8 cellular contexts compared by ENCODE assay signal in genomic region chr17:40139566-40140058, GRCh38. TPM values are rescaled to one million over a fixed set of nuclear protein-coding genes. Genes with fewer than 3 reads are reported as not detected.
DNase-seq lines count a peak whose midpoint lies in the region; ATAC-seq and TF ChIP-seq lines count a peak whose summit lies in the region.

No MANE protein-coding gene starts in this region.

- peak overlapping the region; percentile 91 to 99 for H3K27ac ChIP-seq in ascending aorta
- H3K27ac ChIP-seq in layer of hippocampus (ENCODE audit: low read depth, low read length): peak overlapping the region; percentile 97
- H3K27ac ChIP-seq in substantia nigra (ENCODE audit: low read depth, low read length, poor library complexity, severe bottlenecking): peak overlapping the region; percentile 85

- peak overlapping the region; percentile 98 for H3K27ac Mint-ChIP-seq in activated T-cell treated with anti-CD3 and anti-CD28 coated beads, Interleukin-2, amount 50 U/mL, for 24 hours

- no peak for TF ChIP-seq CTCF in ascending aorta (IDR thresholded peaks at IDR 0.05)

- intact Hi-C loops in ascending aorta (cut with DNase I): loop anchor here (1.0 to 10.0 kb wide), 4 partner anchors 16 to 1885 kb away; partner anchors contain the start of gene NKIRAS2

- no peaks in the 10 kb centered on the region for H3K9me3 ChIP-seq in ascending aorta

- ATAC-seq in HG03280 (IDR thresholded peaks at IDR 0.05; ENCODE audit: unreplicated experiment): peak; percentile 10

- no peaks in the 10 kb centered on the region for H3K27me3 Mint-ChIP-seq in activated T-cell treated with anti-CD3 and anti-CD28 coated beads, Interleukin-2, amount 50 U/mL, for 24 hours

- peaks cover 14 to 15% of the 10 kb centered on the region in 2 donors for H3K4me1 ChIP-seq in ascending aorta

- H3K36me3 Mint-ChIP-seq in activated T-cell treated with anti-CD3 and anti-CD28 coated beads, Interleukin-2, amount 50 U/mL, for 24 hours (ENCODE audit: low read depth): peaks cover 76% of the 10 kb centered on the region

- H3K27me3 ChIP-seq in ascending aorta: no peaks in the 10 kb centered on the region
- H3K27me3 ChIP-seq in layer of hippocampus (ENCODE audit: control insufficient read depth, insufficient read depth, low read length): no peaks in the 10 kb centered on the region

- peaks cover 46% of the 10 kb centered on the region for H3K4me1 Mint-ChIP-seq in activated T-cell treated with anti-CD3 and anti-CD28 coated beads, Interleukin-2, amount 50 U/mL, for 24 hours (ENCODE audit: low read depth)

- no peaks in the 10 kb centered on the region for H3K9me3 Mint-ChIP-seq in activated T-cell treated with anti-CD3 and anti-CD28 coated beads, Interleukin-2, amount 50 U/mL, for 24 hours

- H3K4me3 Mint-ChIP-seq in activated T-cell treated with anti-CD3 and anti-CD28 coated beads, Interleukin-2, amount 50 U/mL, for 24 hours: peak overlapping the region; percentile 87

- DNase-seq in activated T-cell treated with anti-CD3 and anti-CD28 coated beads, Interleukin-2, amount 50 U/mL, for 24 hours: no peak
- DNase-seq in activated T-cell treated with anti-CD3 and anti-CD28 coated beads for 4 hours (no peak), ascending aorta (ENCODE audit: low spot score in 2 of 2) (no peak), substantia nigra (lab: John Stamatoyannopoulos, UW) (peak in 12 of 49 donors; percentile 5 to 62 (median 38)), GDM1 (lab: John Stamatoyannopoulos, UW) (no peak), NCI-H2171 treated with DMSO at 0.1 percent for 48 hours (lab: John Stamatoyannopoulos, UW) (no peak)

- peaks cover 13 to 31% of the 10 kb centered on the region in 2 donors for H3K36me3 ChIP-seq in ascending aorta

- peak overlapping the region; percentile 82 to 97 for H3K4me3 ChIP-seq in ascending aorta

RNA-seq across cellular contexts. Expression of gene CASC3, which starts 0.7 kb away (rescaled TPM):
- total RNA-seq in ascending aorta: 48.9 TPM

RNA-seq across cellular contexts. Expression of gene MSL1, which starts 17.8 kb away (rescaled TPM):
- 82.5 TPM for total RNA-seq in ascending aorta

RNA-seq across cellular contexts. Expression of gene RAPGEFL1, which starts 37.7 kb away (rescaled TPM):
- total RNA-seq in ascending aorta: 8.7 TPM

RNA-seq across cellular contexts. Expression of gene NR1D1, which starts 39.2 kb away (rescaled TPM):
- total RNA-seq in ascending aorta: 0.43 TPM
